ENCODE assay signal across 25 cellular contexts in genomic region chr9:1759901-1760300, GRCh38.
A peak's percentile ranks its signal among the peaks of the same experiment; 100 is the strongest.
DNase-seq lines count a peak whose midpoint lies in the region; ATAC-seq, FAIRE-seq and TF ChIP-seq lines count a peak whose summit lies in the region.
"Had no signal": no experiment of that assay in that cellular context is flagged by ENCODE, and none has a peak within 500 bp of the region (broad histone marks: within the 10 kb centered on the region; RNA-seq: fewer than 3 reads in every experiment).

No MANE protein-coding gene starts in this region.

- TF ChIP-seq POLR2A in GM12891 (IDR thresholded peaks at IDR 0.05; ENCODE audit: low read depth, low read length) (no peak), GM12878 (IDR thresholded peaks at IDR 0.05; ENCODE audit: low read depth, low read length) (no peak)

- H3K4me1 ChIP-seq in GM12878 (ENCODE audit: control insufficient read depth, insufficient read depth, low read length) (peaks cover 10% of the 10 kb centered on the region), neural progenitor cell (no peaks in the 10 kb centered on the region), right cardiac atrium (ENCODE audit: control insufficient read depth, insufficient read depth, low read length) (no peaks in the 10 kb centered on the region)
- H3K4me1 ChIP-seq: ascending aorta, lower lobe of right lung, right atrium auricular region had no signal

- CTCF ChIA-PET in GM12878 (lab: Yijun Ruan, JAX): interaction anchor here (1.5 kb wide), 1 partner anchor 78 kb away, joined by 5 read pairs; no protein-coding TSS in a partner anchor

- H3K4me2 ChIP-seq in GM12878 (ENCODE audit: control insufficient read depth, insufficient read depth) (peak overlapping the region; percentile 14), neural progenitor cell (no peak overlapping the region)

- H3K27me3 Mint-ChIP-seq in neural progenitor cell (ENCODE audit: insufficient read depth, low read depth): peaks cover 5% of the 10 kb centered on the region

- no peaks in the 10 kb centered on the region for H3K4me1 Mint-ChIP-seq in neural progenitor cell
- H3K4me1 Mint-ChIP-seq: T-cell had no signal

- FAIRE-seq in GM12891 (lab: Jason Lieb, UNC) (peak; percentile 57), GM12878 (lab: Jason Lieb, UNC) (no peak)
- FAIRE-seq: islet of Langerhans had no signal

- ATAC-seq in GM12878 (peak; percentile 73), HG03460 (IDR thresholded peaks at IDR 0.05; ENCODE audit: unreplicated experiment) (no peak), right cardiac atrium (no peak)
- ATAC-seq: activated naive CD4-positive, alpha-beta T cell treated with anti-CD3 and anti-CD28 coated beads, Interleukin-2, amount 50 U/mL, for 72 hours; lower lobe of right lung; stimulated activated naive CD8-positive, alpha-beta T cell treated with anti-CD3 and anti-CD28 coated beads, Interleukin-15, Interleukin-2, amounts not matched to agents 100 U/mL and 50 U/mL, for 24 hours; T-cell had no signal

- H3K4me3 ChIP-seq in GM12878 (peak overlapping the region; percentile 6; the same call in 1 of the 2 replicates), neural progenitor cell (no peak overlapping the region), right cardiac atrium (ENCODE audit: low read length) (no peak overlapping the region)
- H3K4me3 ChIP-seq: ascending aorta, lower lobe of right lung, right atrium auricular region had no signal

- intact Hi-C loops in GM12878 (cut with micrococcal nuclease; ENCODE audit: unreplicated experiment) (no loop called here), right cardiac atrium (cut with DNase I) (no loop called here)

- no peak overlapping the region for H3K4me3 Mint-ChIP-seq in neural progenitor cell
- H3K4me3 Mint-ChIP-seq: activated T-helper 1 cell treated with anti-CD3 and anti-CD28 coated beads, Interleukin-12 subunit alpha, Interleukin-12 subunit beta, Interleukin-2, Interleukin-4 antibody, amounts not matched to agents 30 ng/mL and 10 ng/mL and 1 ng/mL, durations not matched to agents 14 hours and 24 hours and 36 hours; CD4-positive, alpha-beta T cell; T-cell had no signal

- POLR2A ChIA-PET in GM12878 (lab: Charles Lee): no interaction called here

- in situ Hi-C loops in GM12878 (cut with MboI): no loop called here

- no peak overlapping the region for H3K27ac Mint-ChIP-seq in neural progenitor cell
- H3K27ac Mint-ChIP-seq: activated naive CD4-positive, alpha-beta T cell treated with anti-CD3 and anti-CD28 coated beads, Interleukin-2, amount 50 U/mL, for 72 hours; activated T-helper 1 cell treated with anti-CD3 and anti-CD28 coated beads, Interleukin-12 subunit alpha, Interleukin-12 subunit beta, Interleukin-2, Interleukin-4 antibody, amounts not matched to agents 30 ng/mL and 10 ng/mL and 1 ng/mL, durations not matched to agents 14 hours and 24 hours and 36 hours; CD4-positive, alpha-beta T cell; T-cell had no signal

- H3K9me3 ChIP-seq in GM12878 (replicated peaks; ENCODE audit: control insufficient read depth, insufficient read depth, low read length) (peaks cover 8% of the 10 kb centered on the region; the same call in 2 of the 3 replicates), neural progenitor cell (ENCODE audit: low read depth) (no peaks in the 10 kb centered on the region), right cardiac atrium (ENCODE audit: control insufficient read depth, low read length) (no peaks in the 10 kb centered on the region)
- H3K9me3 ChIP-seq: ascending aorta, lower lobe of right lung, right atrium auricular region had no signal

- no peaks in the 10 kb centered on the region for H3K36me3 ChIP-seq in GM12878 (ENCODE audit: control insufficient read depth in 2 of 2, insufficient read depth in 2 of 2, low read length in 1 of 2)
- no peaks in the 10 kb centered on the region for H3K36me3 ChIP-seq in neural progenitor cell
- H3K36me3 ChIP-seq: ascending aorta, lower lobe of right lung, right atrium auricular region had no signal

- no peaks in the 10 kb centered on the region for H3K9me3 Mint-ChIP-seq in neural progenitor cell
- H3K9me3 Mint-ChIP-seq: activated T-helper 1 cell treated with anti-CD3 and anti-CD28 coated beads, Interleukin-12 subunit alpha, Interleukin-12 subunit beta, Interleukin-2, Interleukin-4 antibody, amounts not matched to agents 30 ng/mL and 10 ng/mL and 1 ng/mL, durations not matched to agents 14 hours and 24 hours and 36 hours; CD4-positive, alpha-beta T cell had no signal

- TF ChIP-seq RAD21 in GM12878 (IDR thresholded peaks at IDR 0.05; ENCODE audit: insufficient read depth, low read depth, low read length): no peak

- SMC1A ChIA-PET in GM12878 (lab: Charles Lee; ENCODE audit: uncharacterized antibody, unreplicated experiment): interaction anchor here (0.5 to 1.2 kb wide), 4 partner anchors 161 to 327 kb away, joined by 3 to 5 read pairs (median 4); no protein-coding TSS in a partner anchor

- H3F3A ChIP-seq in neural progenitor cell (ENCODE audit: low read depth): no peaks in the 10 kb centered on the region

- H4K20me1 ChIP-seq in GM12878 (ENCODE audit: control insufficient read depth, insufficient read depth) (no peaks in the 10 kb centered on the region), neural progenitor cell (ENCODE audit: low read depth) (no peaks in the 10 kb centered on the region)

- peak overlapping the region; percentile 36 for H3K9ac ChIP-seq in GM12878 (ENCODE audit: control insufficient read depth, insufficient read depth, low read length)
- no peak overlapping the region for H3K9ac ChIP-seq in neural progenitor cell

- no peaks in the 10 kb centered on the region for H3K79me2 ChIP-seq in GM12878 (ENCODE audit: control insufficient read depth, insufficient read depth, low read length)
- H3K79me2 ChIP-seq in neural progenitor cell (ENCODE audit: low read depth): no peaks in the 10 kb centered on the region

- H3K27ac ChIP-seq in GM12878 (ENCODE audit: control insufficient read depth, insufficient read depth) (peak overlapping the region; percentile 34), neural progenitor cell (no peak overlapping the region), right cardiac atrium (ENCODE audit: low read length) (no peak overlapping the region)
- H3K27ac ChIP-seq: ascending aorta, lower lobe of right lung, right atrium auricular region had no signal

- H3K36me3 Mint-ChIP-seq in neural progenitor cell: no peaks in the 10 kb centered on the region
- H3K36me3 Mint-ChIP-seq: T-cell had no signal

- no TSS peak for BruUV-seq in GM12878 (replicated peaks; lab: Mats Ljungman, UMichigan)

- H2AFZ ChIP-seq in GM12878 (ENCODE audit: control insufficient read depth, low read depth, low read length): peak overlapping the region; percentile 6
- peak overlapping the region; percentile 17 for H2AFZ ChIP-seq in neural progenitor cell (replicated peaks)

- WGBS in GM12878 (ENCODE audit: insufficient coverage, insufficient replicate concordance, low lambda C conversion rate, missing lambda C conversion rate): 10% methylated on average over 5 of the region's 5 CpGs
- WGBS in right cardiac atrium: 71% methylated on average over 5 of the region's 5 CpGs

- no peaks in the 10 kb centered on the region for H3K27me3 ChIP-seq in GM12878 (replicated peaks in 1 of 2; ENCODE audit: control insufficient read depth in 2 of 2, insufficient read depth in 2 of 2, low read length in 1 of 2)
- H3K27me3 ChIP-seq in neural progenitor cell: no peaks in the 10 kb centered on the region
- H3K27me3 ChIP-seq in right cardiac atrium (ENCODE audit: control insufficient read depth, insufficient read depth): no peaks in the 10 kb centered on the region
- H3K27me3 ChIP-seq: ascending aorta, right atrium auricular region had no signal

- no peak for TF ChIP-seq EP300 in GM12878 (IDR thresholded peaks at IDR 0.05; ENCODE audit: borderline replicate concordance in 1 of 2, control insufficient read depth in 1 of 2, low read depth in 2 of 2, low read length in 2 of 2)

- RAD21 ChIA-PET in GM12878 (lab: Charles Lee; ENCODE audit: unreplicated experiment): interaction anchor here (1.1 to 1.5 kb wide), 2 partner anchors 80 to 119 kb away, joined by 3 to 5 read pairs; no protein-coding TSS in a partner anchor

- DNase-seq in GM12891 (ENCODE audit: insufficient read length, low spot score) (no peak), HT1080 (ENCODE audit: low read depth) (peak; percentile 26), GM12878 (ENCODE audit: low read depth, low spot score) (no peak), neural progenitor cell (ENCODE audit: low spot score) (no peak), NCI-H226 (no peak), right cardiac atrium (no peak)
- DNase-seq: activated CD4-positive, alpha-beta T cell treated with anti-CD3 and anti-CD28 coated beads for 4 hours; CD4-positive, alpha-beta T cell; central memory CD4-positive, alpha-beta T cell; DMS79; lower lobe of right lung; NCI-H1694; NCI-H2227 treated with DMSO at 0.1 percent for 48 hours; NCI-H774; SIG-M5; stimulated activated CD4-positive, alpha-beta T cell treated with anti-CD3 and anti-CD28 coated beads, Interleukin-12 subunit alpha, Interleukin-12 subunit beta, amount 100 ng/mL, for 4 hours; stimulated activated CD4-positive, alpha-beta T cell treated with anti-CD3 and anti-CD28 coated beads, Interleukin-4, amount 100 ng/mL, for 4 hours; stimulated activated naive CD8-positive, alpha-beta T cell treated with anti-CD3 and anti-CD28 coated beads, Interleukin-15, Interleukin-2, amounts not matched to agents 100 U/mL and 50 U/mL, for 24 hours; T-cell had no signal

- TF ChIP-seq CTCF in GM12878 (IDR thresholded peaks at IDR 0.05 in 2 of 3, conservative IDR thresholded peaks at IDR 0.05 in 1 of 3; ENCODE audit: control insufficient read depth in 2 of 3, extremely low read depth in 1 of 3, insufficient read depth in 1 of 3, low read depth in 3 of 3, low read length in 3 of 3): no peak
- no peak for TF ChIP-seq CTCF in neural progenitor cell (IDR thresholded peaks at IDR 0.05)

TF ChIP-seq in GM12891, 5 proteins besides CTCF, POLR2A, EP300 and RAD21:
- TF ChIP-seq PAX5 (IDR thresholded peaks at IDR 0.05; ENCODE audit: insufficient read depth, low read length, severe bottlenecking) (no peak), SPI1 (IDR thresholded peaks at IDR 0.05; ENCODE audit: low read depth, low read length) (no peak), TAF1 (IDR thresholded peaks at IDR 0.05; ENCODE audit: low read depth, low read length) (no peak), POU2F2 (IDR thresholded peaks at IDR 0.05; ENCODE audit: low read depth, low read length) (no peak), POLR2AphosphoS5 (IDR thresholded peaks at IDR 0.05; ENCODE audit: low read depth, low read length) (no peak)

TF ChIP-seq in GM12878, 131 proteins besides CTCF, POLR2A, EP300 and RAD21 (continues in another document):
- no peak for TF ChIP-seq ATF3 (IDR thresholded peaks at IDR 0.05; ENCODE audit: borderline replicate concordance, extremely low read depth, low read depth, low read length)
